ENCODE assay signal across 28 cellular contexts in genomic region chr14:98775892-98776291, GRCh38.
"Had no signal": no experiment of that assay in that cellular context is flagged by ENCODE, and none has a peak within 500 bp of the region (broad histone marks: within the 10 kb centered on the region; RNA-seq: fewer than 3 reads in every experiment).

No MANE protein-coding gene starts in this region.

- H3K4me1 ChIP-seq: ascending aorta had no signal

- DNase-seq: activated B cell treated with CpG ODN at 0.5 μM for 24 hours; activated CD4-positive, alpha-beta memory T cell treated with anti-CD3 and anti-CD28 coated beads for 36 hours; activated CD4-positive, alpha-beta T cell treated with anti-CD3 and anti-CD28 coated beads for 4 hours; activated CD4-positive, alpha-beta T cell treated with anti-CD3 and anti-CD28 coated beads, Interleukin-2, amount 10 ng/mL, durations not matched to agents 24 days and 14 days; activated CD4-positive, alpha-beta T cell treated with anti-CD3 and anti-CD28 coated beads, Interleukin-2, amount 50 U/mL, for 1 hour; activated CD4-positive, alpha-beta T cell treated with anti-CD3 and anti-CD28 coated beads, Interleukin-2, amount 50 U/mL, for 4 hours; activated CD4-positive, CD25-positive, alpha-beta regulatory T cell treated with anti-CD3 and anti-CD28 coated beads, Interleukin-2, amount 50 U/mL, for 72 hours; activated CD8-positive, alpha-beta memory T cell treated with anti-CD3 and anti-CD28 coated beads, Interleukin-2, amount 50 U/mL, for 4 hours; activated CD8-positive, alpha-beta T cell treated with anti-CD3 and anti-CD28 coated beads for 36 hours; activated effector memory CD4-positive, alpha-beta T cell treated with Interleukin-2 at 50 U/mL for 16 hours; activated gamma-delta T cell; activated naive CD4-positive, alpha-beta T cell treated with anti-CD3 and anti-CD28 coated beads, Interleukin-2, amount 10 ng/mL, durations not matched to agents 7 days and 5 days; activated naive CD4-positive, alpha-beta T cell treated with Interleukin-2 at 50 U/mL for 16 hours; activated naive CD8-positive, alpha-beta T cell treated with anti-CD3 and anti-CD28 coated beads, Interleukin-2, amount 10 ng/mL, durations not matched to agents 7 days and 5 days; activated naive CD8-positive, alpha-beta T cell treated with anti-CD3 and anti-CD28 coated beads, Interleukin-2, amount 50 U/mL, for 24 hours; activated T-cell treated with anti-CD3 and anti-CD28 coated beads for 4 hours; activated T-cell treated with anti-CD3 and anti-CD28 coated beads, Interleukin-2, amount 50 U/mL, for 1 hour; activated T-cell treated with anti-CD3 and anti-CD28 coated beads, Interleukin-2, amount 50 U/mL, for 4 hours; amygdala; anterior cingulate cortex; caudate nucleus; SW 1271; T-helper 1 cell; T-helper 2 cell; T-helper 9 cell had no signal

- H3K4me3 ChIP-seq: ascending aorta, cardiac muscle cell had no signal

- H3K9me3 ChIP-seq: ascending aorta had no signal

- H3K27ac ChIP-seq: ascending aorta, cardiac muscle cell, VCaP had no signal

- H3K27me3 ChIP-seq: ascending aorta, cardiac muscle cell had no signal

- H3K36me3 ChIP-seq: ascending aorta, cardiac muscle cell had no signal

- ATAC-seq: activated CD8-positive, alpha-beta T cell treated with anti-CD3 and anti-CD28 coated beads for 36 hours; activated naive CD8-positive, alpha-beta T cell treated with anti-CD3 and anti-CD28 coated beads, Interleukin-2, amount 50 U/mL, for 24 hours; activated T-cell treated with anti-CD3 and anti-CD28 coated beads, Interleukin-2, amount 50 U/mL, for 4 hours had no signal
